ENCODE assay signal across 1 cellular context in genomic region chr11:72642815-72643511, GRCh38.
TF ChIP-seq lines count a peak whose summit lies in the region.

No MANE protein-coding gene starts in this region.

TF ChIP-seq in WTC11, 78 proteins besides CTCF, POLR2A, EP300 and RAD21 (continued from another document and continues in another):
- TF ChIP-seq AR (CRISPR knock-in tag; IDR thresholded peaks at IDR 0.05) (no peak), RELA (CRISPR knock-in tag; IDR thresholded peaks at IDR 0.05; ENCODE audit: borderline replicate concordance) (0 out of 2 replicates have a peak, but pooled peaks have one; percentile 26), ZNF317 (CRISPR knock-in tag; IDR thresholded peaks at IDR 0.05; ENCODE audit: borderline replicate concordance, low read depth) (no peak), ZNF671 (CRISPR knock-in tag; IDR thresholded peaks at IDR 0.05) (no peak), ETV6 (CRISPR knock-in tag; IDR thresholded peaks at IDR 0.05) (peak; percentile 62; the same call in 1 of the 2 replicates), USF1 (CRISPR knock-in tag; IDR thresholded peaks at IDR 0.05) (0 out of 2 replicates have a peak, but pooled peaks have one; percentile 7), HMGXB4 (CRISPR knock-in tag; IDR thresholded peaks at IDR 0.05) (peak; percentile 93; the same call in 1 of the 2 replicates), RORB (CRISPR knock-in tag; IDR thresholded peaks at IDR 0.05) (no peak), FOXJ3 (CRISPR knock-in tag; IDR thresholded peaks at IDR 0.05; ENCODE audit: borderline replicate concordance) (no peak), NR2C2 (CRISPR knock-in tag; IDR thresholded peaks at IDR 0.05) (no peak), ZBTB43 (CRISPR knock-in tag; IDR thresholded peaks at IDR 0.05) (no peak), MAX (CRISPR knock-in tag; IDR thresholded peaks at IDR 0.05) (peak; percentile 68; the same call in 1 of the 2 replicates), GABPB1 (CRISPR knock-in tag; IDR thresholded peaks at IDR 0.05) (no peak; the same call in 1 of the 2 replicates), MXD4 (CRISPR knock-in tag; IDR thresholded peaks at IDR 0.05; ENCODE audit: borderline replicate concordance) (no peak), TP53 (CRISPR knock-in tag; IDR thresholded peaks at IDR 0.05) (no peak), NFATC4 (CRISPR knock-in tag; IDR thresholded peaks at IDR 0.05) (no peak), ZSCAN18 (CRISPR knock-in tag; IDR thresholded peaks at IDR 0.05) (no peak), AFF4 (CRISPR knock-in tag; IDR thresholded peaks at IDR 0.05; ENCODE audit: borderline replicate concordance) (no peak), E2F5 (CRISPR knock-in tag; IDR thresholded peaks at IDR 0.05) (0 out of 2 replicates have a peak, but pooled peaks have one; percentile 43), ZNF263 (CRISPR knock-in tag; IDR thresholded peaks at IDR 0.05; ENCODE audit: low read depth) (no peak), ZNF121 (CRISPR knock-in tag; IDR thresholded peaks at IDR 0.05) (no peak), SMAD3 (CRISPR knock-in tag; IDR thresholded peaks at IDR 0.05; ENCODE audit: borderline replicate concordance) (no peak), ZNF532 (CRISPR knock-in tag; IDR thresholded peaks at IDR 0.05; ENCODE audit: borderline replicate concordance) (no peak), SP1 (CRISPR knock-in tag; conservative IDR thresholded peaks at IDR 0.05) (peak; percentile 35), MLX (CRISPR knock-in tag; IDR thresholded peaks at IDR 0.05) (no peak), ZNF281 (CRISPR knock-in tag; IDR thresholded peaks at IDR 0.05) (peak; percentile 51; the same call in 1 of the 2 replicates), IRF2 (CRISPR knock-in tag; IDR thresholded peaks at IDR 0.05; ENCODE audit: borderline replicate concordance, low read depth) (no peak), NR3C1 (CRISPR knock-in tag; conservative IDR thresholded peaks at IDR 0.05; ENCODE audit: low read depth) (no peak), GTF2I (CRISPR knock-in tag; conservative IDR thresholded peaks at IDR 0.05) (no peak), HMGA2 (CRISPR knock-in tag; IDR thresholded peaks at IDR 0.05) (no peak)
